In the genomic region with DNA sequence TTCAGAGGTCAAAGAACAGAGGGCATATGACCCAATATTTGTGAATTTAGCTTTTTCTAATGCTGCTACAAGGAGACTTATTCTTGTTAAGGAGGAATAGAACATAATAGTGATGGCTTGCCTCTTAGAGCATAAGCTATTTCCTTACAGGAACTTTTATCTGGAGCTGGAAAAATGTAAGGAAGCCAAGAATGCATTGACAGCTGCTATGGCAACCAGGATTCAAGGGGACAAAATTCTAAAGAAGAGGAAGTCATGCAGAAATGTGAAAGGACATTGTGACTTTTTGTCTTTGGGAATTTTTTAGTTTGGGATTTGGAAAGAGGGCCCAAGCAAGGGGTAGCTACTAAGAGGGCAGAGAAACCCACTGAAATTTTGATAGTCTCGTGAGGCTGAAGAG, we compare ENCODE assay signal across 36 cellular contexts. TPM values are rescaled to one million over a fixed set of nuclear protein-coding genes. Genes with fewer than 3 reads are reported as not detected.
"Had no signal": no experiment of that assay in that cellular context is flagged by ENCODE, and none has a peak within 500 bp of the region (broad histone marks: within the 10 kb centered on the region; RNA-seq: fewer than 3 reads in every experiment).

No MANE protein-coding gene starts in this region.

- H3K36me3 Mint-ChIP-seq: activated naive CD8-positive, alpha-beta T cell treated with anti-CD3 and anti-CD28 coated beads for 36 hours had no signal

- H3K36me3 ChIP-seq: cardiac muscle cell, MG63, Peyer's patch, WERI-Rb-1 had no signal

- H3K27me3 ChIP-seq: cardiac muscle cell, MG63, Peyer's patch had no signal

- H3K9me3 Mint-ChIP-seq: activated CD4-positive, alpha-beta memory T cell treated with anti-CD3 and anti-CD28 coated beads, Interleukin-2, amount 10 ng/mL, durations not matched to agents 7 days and 5 days; activated naive CD8-positive, alpha-beta T cell treated with anti-CD3 and anti-CD28 coated beads for 36 hours; activated T-helper 17 cell treated with anti-CD3 and anti-CD28 coated beads, Interleukin-2, amount 50 U/mL, for 72 hours had no signal

- H3K27ac ChIP-seq: cardiac muscle cell, Peyer's patch, WERI-Rb-1 had no signal

- H3K27ac Mint-ChIP-seq: activated CD4-positive, alpha-beta memory T cell treated with anti-CD3 and anti-CD28 coated beads, Interleukin-2, amount 10 ng/mL, durations not matched to agents 7 days and 5 days; activated naive CD8-positive, alpha-beta T cell treated with anti-CD3 and anti-CD28 coated beads for 36 hours; activated T-cell treated with anti-CD3 and anti-CD28 coated beads, Interleukin-2, amount 50 U/mL, for 72 hours; activated T-helper 17 cell treated with anti-CD3 and anti-CD28 coated beads, Interleukin-2, amount 50 U/mL, for 72 hours had no signal

- H3K4me3 Mint-ChIP-seq: activated CD4-positive, alpha-beta memory T cell treated with anti-CD3 and anti-CD28 coated beads, Interleukin-2, amount 10 ng/mL, durations not matched to agents 7 days and 5 days; activated naive CD8-positive, alpha-beta T cell treated with anti-CD3 and anti-CD28 coated beads for 36 hours; activated T-cell treated with anti-CD3 and anti-CD28 coated beads, Interleukin-2, amount 50 U/mL, for 72 hours; activated T-helper 17 cell treated with anti-CD3 and anti-CD28 coated beads, Interleukin-2, amount 50 U/mL, for 72 hours had no signal

- DNase-seq: activated CD4-positive, alpha-beta memory T cell treated with anti-CD3 and anti-CD28 coated beads, Interleukin-2, amount 10 ng/mL, durations not matched to agents 7 days and 5 days; activated CD4-positive, alpha-beta T cell treated with anti-CD3 and anti-CD28 coated beads for 1 hour; activated CD4-positive, alpha-beta T cell treated with anti-CD3 and anti-CD28 coated beads for 48 hours; activated CD4-positive, CD25-positive, alpha-beta regulatory T cell; activated effector memory CD4-positive, alpha-beta T cell treated with anti-CD3 and anti-CD28 coated beads, Interleukin-2, amount 50 U/mL, for 16 hours; activated naive CD4-positive, alpha-beta T cell; activated naive CD4-positive, alpha-beta T cell treated with anti-CD3 and anti-CD28 coated beads, Interleukin-2, amount 50 U/mL, for 16 hours; activated naive CD8-positive, alpha-beta T cell treated with anti-CD3 and anti-CD28 coated beads for 36 hours; activated T-cell treated with anti-CD3 and anti-CD28 coated beads, Interleukin-2, amount 50 U/mL, for 1 hour; activated T-cell treated with anti-CD3 and anti-CD28 coated beads, Interleukin-2, amount 50 U/mL, for 72 hours; amniotic stem cell; aorta; Kasumi-1; KG1; MG63; NCI-H1048; NCI-H1105 treated with DMSO at 0.1 percent for 48 hours; NCI-H1436; NCI-H1694; NCI-H2029; NCI-H345; NCI-H526; NCI-H748 treated with DMSO at 0.1 percent for 48 hours; NK-92 treated with Interleukin-12 subunit alpha and Interleukin-12 subunit beta, amount 100 ng/mL, for 24 hours; PC-3; Peyer's patch; RPMI8226; SHP77 treated with DMSO at 0.1 percent for 48 hours; SW 1271; T-helper 1 cell; T-helper 2 cell; T-helper 9 cell; WERI-Rb-1 had no signal

- H3K4me1 ChIP-seq: Peyer's patch had no signal

- H3K9me3 ChIP-seq: Peyer's patch had no signal

- ATAC-seq: activated T-cell treated with anti-CD3 and anti-CD28 coated beads, Interleukin-2, amount 50 U/mL, for 72 hours; activated T-helper 17 cell treated with anti-CD3 and anti-CD28 coated beads, Interleukin-2, amount 50 U/mL, for 72 hours; PC-3 had no signal

- H3K4me3 ChIP-seq: cardiac muscle cell, MG63, Peyer's patch had no signal

- H3K4me1 Mint-ChIP-seq: activated naive CD8-positive, alpha-beta T cell treated with anti-CD3 and anti-CD28 coated beads for 36 hours; activated T-helper 17 cell treated with anti-CD3 and anti-CD28 coated beads, Interleukin-2, amount 50 U/mL, for 72 hours had no signal

RNA-seq across cellular contexts. Expression of gene EHF, which starts 51.1 kb away (rescaled TPM):
- total RNA-seq: activated CD4-positive, alpha-beta memory T cell treated with anti-CD3 and anti-CD28 coated beads, Interleukin-2, amount 10 ng/mL, durations not matched to agents 7 days and 5 days; activated CD8-positive, alpha-beta memory T cell treated with anti-CD3 and anti-CD28 coated beads for 36 hours; activated naive CD8-positive, alpha-beta T cell treated with anti-CD3 and anti-CD28 coated beads for 36 hours; activated T-cell treated with anti-CD3 and anti-CD28 coated beads, Interleukin-2, amount 50 U/mL, for 72 hours; cardiac muscle cell had no signal
- polyA plus RNA-seq: cardiac muscle cell had no signal
